ENCODE assay signal across 14 cellular contexts in the genomic region with DNA sequence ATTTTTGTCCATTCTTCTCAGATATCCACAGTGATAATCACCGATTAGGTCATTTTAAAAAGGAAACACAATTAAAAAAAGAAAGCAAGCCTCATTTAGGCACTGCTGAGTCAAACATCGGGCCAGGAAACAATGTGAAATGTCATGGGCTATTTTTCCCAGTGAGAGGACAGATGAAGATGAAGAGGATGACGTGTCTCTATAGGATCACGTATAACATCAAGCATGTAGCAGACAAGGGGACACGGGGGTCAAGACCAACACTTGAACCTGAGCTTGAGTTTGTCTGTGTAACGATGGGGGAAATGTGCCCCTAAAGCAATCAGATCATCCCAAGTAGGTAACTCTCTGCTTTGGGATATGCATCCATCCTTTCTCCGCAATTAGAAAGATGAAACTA.
"Had no signal": no experiment of that assay in that cellular context is flagged by ENCODE, and none has a peak within 500 bp of the region (broad histone marks: within the 10 kb centered on the region; RNA-seq: fewer than 3 reads in every experiment).

No MANE protein-coding gene starts in this region.

- H3K36me3 Mint-ChIP-seq: activated naive CD8-positive, alpha-beta T cell treated with anti-CD3 and anti-CD28 coated beads for 36 hours; mesothelial cell of epicardium; neural progenitor cell had no signal

- DNase-seq: activated CD4-positive, alpha-beta memory T cell treated with anti-CD3 and anti-CD28 coated beads, Interleukin-2, amount 10 ng/mL, durations not matched to agents 7 days and 5 days; activated gamma-delta T cell treated with Interleukin-2 at 50 U/mL for 16 hours; activated naive CD8-positive, alpha-beta T cell treated with anti-CD3 and anti-CD28 coated beads for 36 hours; activated T-cell treated with anti-CD3 and anti-CD28 coated beads, Interleukin-2, amount 50 U/mL, for 72 hours; caudate nucleus; colonic mucosa; effector CD4-positive, alpha-beta T cell; hippocampal formation; posterior cingulate gyrus had no signal

- H3K4me2 ChIP-seq: neural progenitor cell had no signal

- H3K9me3 Mint-ChIP-seq: activated CD4-positive, alpha-beta memory T cell treated with anti-CD3 and anti-CD28 coated beads, Interleukin-2, amount 10 ng/mL, durations not matched to agents 7 days and 5 days; activated naive CD8-positive, alpha-beta T cell treated with anti-CD3 and anti-CD28 coated beads for 36 hours; activated T-cell treated with anti-CD3 and anti-CD28 coated beads, Interleukin-2, amount 50 U/mL, for 72 hours; mesothelial cell of epicardium had no signal

- H2AFZ ChIP-seq: neural progenitor cell had no signal

- H3K4me1 ChIP-seq: colonic mucosa, tibial nerve had no signal

- H3K9me3 ChIP-seq: colonic mucosa, tibial nerve had no signal

- H3K27ac ChIP-seq: colonic mucosa, neural progenitor cell, skin epidermis, tibial nerve, VCaP had no signal

- H3K4me3 Mint-ChIP-seq: activated CD4-positive, alpha-beta memory T cell treated with anti-CD3 and anti-CD28 coated beads, Interleukin-2, amount 10 ng/mL, durations not matched to agents 7 days and 5 days; activated naive CD8-positive, alpha-beta T cell treated with anti-CD3 and anti-CD28 coated beads for 36 hours; activated T-cell treated with anti-CD3 and anti-CD28 coated beads, Interleukin-2, amount 50 U/mL, for 72 hours; mesothelial cell of epicardium; neural progenitor cell had no signal

- H3K27me3 ChIP-seq: colonic mucosa, neural progenitor cell, tibial nerve had no signal

- H3K4me3 ChIP-seq: colonic mucosa, neural progenitor cell, skin epidermis, tibial nerve had no signal

- H3K27me3 Mint-ChIP-seq: activated naive CD8-positive, alpha-beta T cell treated with anti-CD3 and anti-CD28 coated beads for 36 hours had no signal

- H3K9ac ChIP-seq: neural progenitor cell had no signal

- ATAC-seq: activated T-cell treated with anti-CD3 and anti-CD28 coated beads, Interleukin-2, amount 50 U/mL, for 72 hours had no signal

- H3K36me3 ChIP-seq: colonic mucosa, neural progenitor cell, tibial nerve had no signal

- H3K27ac Mint-ChIP-seq: activated CD4-positive, alpha-beta memory T cell treated with anti-CD3 and anti-CD28 coated beads, Interleukin-2, amount 10 ng/mL, durations not matched to agents 7 days and 5 days; activated naive CD8-positive, alpha-beta T cell treated with anti-CD3 and anti-CD28 coated beads for 36 hours; activated T-cell treated with anti-CD3 and anti-CD28 coated beads, Interleukin-2, amount 50 U/mL, for 72 hours; mesothelial cell of epicardium had no signal
